Comparison of ENCODE assay signal across 14 cellular contexts in genomic region chr5:136040746-136041415, GRCh38. TPM values are rescaled to one million over a fixed set of nuclear protein-coding genes. Genes with fewer than 3 reads are reported as not detected.
DNase-seq lines count a peak whose midpoint lies in the region; ATAC-seq, FAIRE-seq and TF ChIP-seq lines count a peak whose summit lies in the region.
"Had no signal": no experiment of that assay in that cellular context is flagged by ENCODE, and none has a peak within 500 bp of the region (broad histone marks: within the 10 kb centered on the region; RNA-seq: fewer than 3 reads in every experiment).

No MANE protein-coding gene starts in this region.

- peak overlapping the region; percentile 56 for H3K27ac ChIP-seq in ACC112 (ENCODE audit: low read depth, low read length)
- H3K27ac ChIP-seq in GM23248, result peak overlapping the region; percentile 90

- peak; percentile 62 for ATAC-seq in left lobe of liver
- ATAC-seq in stimulated activated memory B cell treated with anti-CD40 and anti-IgM and Interleukin-4, amounts not matched to agents 10 μg/mL and 1 μg/mL and 100 μg/mL, for 72 hours, result no peak

- H4K20me1 ChIP-seq in GM23248 (ENCODE audit: insufficient read depth), result no peaks in the 10 kb centered on the region

- H3K9me3 Mint-ChIP-seq in stimulated activated memory B cell treated with anti-CD40 and anti-IgM and Interleukin-4, amounts not matched to agents 10 μg/mL and 1 μg/mL and 100 μg/mL, for 72 hours, result no peaks in the 10 kb centered on the region
- H3K9me3 Mint-ChIP-seq: stimulated activated naive CD8-positive, alpha-beta T cell treated with anti-CD3 and anti-CD28 coated beads, Interleukin-15, Interleukin-2, amounts not matched to agents 100 ng/mL and 50 ng/mL, for 24 hours had no signal

- no peak for FAIRE-seq in GM12891 (lab: Jason Lieb, UNC)
- FAIRE-seq in GM12892 (lab: Jason Lieb, UNC), result no peak

- H3K79me2 ChIP-seq in ACC112 (ENCODE audit: control insufficient read depth, insufficient read depth, low read length, unreplicated experiment), result peaks cover 44% of the 10 kb centered on the region
- peaks cover 62% of the 10 kb centered on the region for H3K79me2 ChIP-seq in GM23248 (ENCODE audit: insufficient read depth)

- peak overlapping the region; percentile 42; the same call in 1 of the 2 replicates for H3K9ac ChIP-seq in GM23248

- H3K4me1 ChIP-seq in ACC112 (ENCODE audit: control insufficient read depth, insufficient read depth, low read length, unreplicated experiment) (peaks cover 59% of the 10 kb centered on the region), GM23248 (ENCODE audit: insufficient read depth) (peaks cover 27% of the 10 kb centered on the region)

- no peaks in the 10 kb centered on the region for H3K9me2 ChIP-seq in GM23248 (ENCODE audit: insufficient read depth)

- H3K27me3 ChIP-seq in ACC112 (ENCODE audit: insufficient read depth, low read length), result no peaks in the 10 kb centered on the region
- H3K27me3 ChIP-seq in GM23248 (replicated peaks; ENCODE audit: insufficient read depth), result no peaks in the 10 kb centered on the region

- H2AFZ ChIP-seq in ACC112 (ENCODE audit: low read length, unreplicated experiment) (no peak overlapping the region), GM23248 (no peak overlapping the region)

- H3F3A ChIP-seq in GM23248 (ENCODE audit: insufficient read depth), result peaks cover 100% of the 10 kb centered on the region

- 90 to 96% methylated on average over 4 of the region's 4 CpGs for WGBS in GM23248 (ENCODE audit: low coverage in 1 of 2, low lambda C conversion rate in 2 of 2, missing lambda C conversion rate in 2 of 2), 2 experiments

- H3K36me3 Mint-ChIP-seq in stimulated activated memory B cell treated with anti-CD40 and anti-IgM and Interleukin-4, amounts not matched to agents 10 μg/mL and 1 μg/mL and 100 μg/mL, for 72 hours, result peaks cover 6% of the 10 kb centered on the region

- H3K36me3 ChIP-seq in ACC112 (ENCODE audit: insufficient read depth, low read length) (peaks cover 49% of the 10 kb centered on the region), GM23248 (ENCODE audit: low read depth) (peaks cover 79% of the 10 kb centered on the region)

- H3K9me3 ChIP-seq in GM23248 (ENCODE audit: low read depth), result no peaks in the 10 kb centered on the region

- no peak overlapping the region for H3K4me3 Mint-ChIP-seq in stimulated activated memory B cell treated with anti-CD40 and anti-IgM and Interleukin-4, amounts not matched to agents 10 μg/mL and 1 μg/mL and 100 μg/mL, for 72 hours
- H3K4me3 Mint-ChIP-seq: activated naive CD8-positive, alpha-beta T cell; stimulated activated naive CD8-positive, alpha-beta T cell treated with anti-CD3 and anti-CD28 coated beads, Interleukin-15, Interleukin-2, amounts not matched to agents 100 ng/mL and 50 ng/mL, for 24 hours had no signal

- H3K4me3 ChIP-seq in ACC112 (ENCODE audit: low read depth, low read length) (no peak overlapping the region), GM23248 (no peak overlapping the region)

- DNase-seq in GM23248 (peak; percentile 59), RPMI7951 (ENCODE audit: low read depth) (peak; percentile 84), left lobe of liver (ENCODE audit: low spot score) (no peak), amygdala (lab: John Stamatoyannopoulos, UW) (no peak), GM12891 (ENCODE audit: insufficient read length, low spot score) (no peak), GM12892 (ENCODE audit: insufficient read length) (no peak)
- DNase-seq: activated CD8-positive, alpha-beta memory T cell treated with anti-CD3 and anti-CD28 coated beads, Interleukin-2, amount 50 U/mL, for 4 hours; midbrain; NCI-H2171 treated with DMSO at 0.1 percent for 48 hours; stimulated activated CD4-positive, alpha-beta T cell treated with anti-CD3 and anti-CD28 coated beads, Interleukin-4, amount 100 ng/mL, for 24 hours had no signal

- in situ Hi-C loops in GM23248 (cut with MboI), result no loop called here

- no peak overlapping the region for H3K27ac Mint-ChIP-seq in stimulated activated memory B cell treated with anti-CD40 and anti-IgM and Interleukin-4, amounts not matched to agents 10 μg/mL and 1 μg/mL and 100 μg/mL, for 72 hours
- H3K27ac Mint-ChIP-seq: activated naive CD8-positive, alpha-beta T cell; stimulated activated naive CD8-positive, alpha-beta T cell treated with anti-CD3 and anti-CD28 coated beads, Interleukin-15, Interleukin-2, amounts not matched to agents 100 ng/mL and 50 ng/mL, for 24 hours had no signal

- no peak for TF ChIP-seq POLR2A in GM12891 (IDR thresholded peaks at IDR 0.05; ENCODE audit: low read depth, low read length)
- no peak for TF ChIP-seq POLR2A in GM12892 (IDR thresholded peaks at IDR 0.05; ENCODE audit: low read depth, low read length)

- peaks cover 18% of the 10 kb centered on the region for H3K27me3 Mint-ChIP-seq in stimulated activated memory B cell treated with anti-CD40 and anti-IgM and Interleukin-4, amounts not matched to agents 10 μg/mL and 1 μg/mL and 100 μg/mL, for 72 hours
- H3K27me3 Mint-ChIP-seq: activated naive CD8-positive, alpha-beta T cell had no signal

- H3K4me2 ChIP-seq in GM23248 (ENCODE audit: unreplicated experiment), result no peak overlapping the region

- H3K4me1 Mint-ChIP-seq in stimulated activated memory B cell treated with anti-CD40 and anti-IgM and Interleukin-4, amounts not matched to agents 10 μg/mL and 1 μg/mL and 100 μg/mL, for 72 hours, result peaks cover 29% of the 10 kb centered on the region

TF ChIP-seq in GM12891, 5 proteins besides CTCF, POLR2A, EP300 and RAD21:
- TF ChIP-seq POU2F2 (IDR thresholded peaks at IDR 0.05; ENCODE audit: low read depth, low read length) (no peak), TAF1 (IDR thresholded peaks at IDR 0.05; ENCODE audit: low read depth, low read length) (no peak), PAX5 (IDR thresholded peaks at IDR 0.05; ENCODE audit: insufficient read depth, low read length, severe bottlenecking) (no peak), POLR2AphosphoS5 (IDR thresholded peaks at IDR 0.05; ENCODE audit: low read depth, low read length) (no peak), SPI1 (IDR thresholded peaks at IDR 0.05; ENCODE audit: low read depth, low read length) (no peak)

RNA-seq across cellular contexts. Expression of gene TGFBI, which starts 12.1 kb away (rescaled TPM):
- total RNA-seq in GM23248 (2014; rRNA removed; shearing (Covaris generic)), result 7,109 and 7,351 TPM in 2 replicates
- 7,159 and 7,358 TPM in 2 replicates for polyA plus RNA-seq in GM23248 (2016; fragmentation: Nextera tagmentation; extraction: Ambion mirVana)
- total RNA-seq in RPMI7951 (2014; rRNA removed; shearing (Covaris generic)), result 976 and 1,163 TPM in 2 replicates
- 49.3 TPM for total RNA-seq in left lobe of liver
- polyA plus RNA-seq in GM12891 (2012; ENCODE audit: low read depth, missing spikeins), result not detected
- 0.66 TPM for polyA plus RNA-seq in GM12892 (2012; ENCODE audit: missing spikeins)

Comparison
In these comparisons a context has a peak if more than half of its experiments do, and no peak if none do; other contexts are left out.
1. DNase-seq: peak in GM23248 (single experiment) and RPMI7951 (single experiment); none in left lobe of liver (single experiment), amygdala (0 of 56), GM12891 (single experiment) and GM12892 (single experiment).
2. RNA of gene TGFBI, which starts 12.1 kb away (total RNA-seq): 7,109 to 7,351 TPM in GM23248 and 976 to 1,163 TPM in RPMI7951; 49.3 TPM in left lobe of liver (single experiment); every median in the first group is over 10 times any median in the second.